1 cellular context compared by ENCODE assay signal in genomic region chr11:116869610-116870009, GRCh38.
A peak's percentile ranks its signal among the peaks of the same experiment; 100 is the strongest.
TF ChIP-seq lines count a peak whose summit lies in the region.

No MANE protein-coding gene starts in this region.

TF ChIP-seq in HepG2, 621 proteins besides CTCF, POLR2A, EP300 and RAD21 (continued from another document and continues in another):
- TF ChIP-seq BCL3 (CRISPR knock-in tag; IDR thresholded peaks at IDR 0.05) (no peak), RERE (CRISPR knock-in tag; IDR thresholded peaks at IDR 0.05; ENCODE audit: low read depth) (no peak), SNAPC5 (CRISPR knock-in tag; IDR thresholded peaks at IDR 0.05; ENCODE audit: borderline replicate concordance) (no peak), MBD4 (IDR thresholded peaks at IDR 0.05; ENCODE audit: borderline replicate concordance, low read length) (no peak), SOX6 (IDR thresholded peaks at IDR 0.05) (no peak), SOX6 (CRISPR knock-in tag; IDR thresholded peaks at IDR 0.05) (peak; percentile 76), MED1 (CRISPR knock-in tag; IDR thresholded peaks at IDR 0.05) (no peak), ARNT (IDR thresholded peaks at IDR 0.05) (no peak), EZH2 (conservative IDR thresholded peaks at IDR 0.05; ENCODE audit: low read depth, low read length) (no peak), MYPOP (CRISPR knock-in tag; IDR thresholded peaks at IDR 0.05) (no peak), FOXA3 (CRISPR knock-in tag; IDR thresholded peaks at IDR 0.05) (peak; percentile 63), ZNF772 (CRISPR knock-in tag; IDR thresholded peaks at IDR 0.05) (no peak), SUZ12 (IDR thresholded peaks at IDR 0.05; ENCODE audit: low read depth, low read length) (no peak), SAP130 (CRISPR knock-in tag; IDR thresholded peaks at IDR 0.05; ENCODE audit: low read depth) (no peak), ZNF646 (CRISPR knock-in tag; IDR thresholded peaks at IDR 0.05) (no peak), NFKBIZ (CRISPR knock-in tag; IDR thresholded peaks at IDR 0.05) (no peak), ZNF790 (CRISPR knock-in tag; IDR thresholded peaks at IDR 0.05; ENCODE audit: borderline replicate concordance) (no peak), ZNF878 (CRISPR knock-in tag; IDR thresholded peaks at IDR 0.05) (no peak), ATAD3A (CRISPR knock-in tag; IDR thresholded peaks at IDR 0.05) (no peak), ZNF234 (CRISPR knock-in tag; conservative IDR thresholded peaks at IDR 0.05) (no peak), PAXIP1 (CRISPR knock-in tag; conservative IDR thresholded peaks at IDR 0.05) (peak; percentile 32; the same call in 1 of the 2 replicates), SOX5 (CRISPR knock-in tag; IDR thresholded peaks at IDR 0.05; ENCODE audit: borderline replicate concordance) (peak; percentile 50; the same call in 1 of the 2 replicates), POLR2G (IDR thresholded peaks at IDR 0.05; ENCODE audit: low read depth, low read length) (no peak), ARID5B (CRISPR knock-in tag; IDR thresholded peaks at IDR 0.05) (0 out of 2 replicates have a peak, but pooled peaks have one; percentile 31), ZNF614 (CRISPR knock-in tag; IDR thresholded peaks at IDR 0.05; ENCODE audit: borderline replicate concordance) (no peak), MBNL3 (CRISPR knock-in tag; conservative IDR thresholded peaks at IDR 0.05) (no peak), ZC3H13 (CRISPR knock-in tag; IDR thresholded peaks at IDR 0.05) (no peak), KDM2A (CRISPR knock-in tag; IDR thresholded peaks at IDR 0.05; ENCODE audit: borderline replicate concordance, low read depth) (no peak), ZNF563 (CRISPR knock-in tag; IDR thresholded peaks at IDR 0.05) (no peak), ZUFSP (CRISPR knock-in tag; IDR thresholded peaks at IDR 0.05; ENCODE audit: borderline replicate concordance) (no peak), FIP1L1 (IDR thresholded peaks at IDR 0.05; ENCODE audit: borderline replicate concordance, insufficient read depth, low read depth, low read length) (no peak), KMT2B (CRISPR knock-in tag; IDR thresholded peaks at IDR 0.05) (no peak), ZNF644 (CRISPR knock-in tag; IDR thresholded peaks at IDR 0.05; ENCODE audit: low read depth) (no peak)
